Comparison of ENCODE assay signal across 1 cellular context in genomic region chr1:36156329-36157114, GRCh38.
TF ChIP-seq lines count a peak whose summit lies in the region.

No MANE protein-coding gene starts in this region.

TF ChIP-seq in GM12878, 131 proteins besides CTCF, POLR2A, EP300 and RAD21 (continued from another document and continues in another):
- TF ChIP-seq ESRRA (IDR thresholded peaks at IDR 0.05; ENCODE audit: low read length) (no peak), MEF2B (IDR thresholded peaks at IDR 0.05; ENCODE audit: partially characterized antibody, poor library complexity, severe bottlenecking) (no peak), IRF4 (IDR thresholded peaks at IDR 0.05; ENCODE audit: low read depth, low read length) (no peak), POU2F2 (IDR thresholded peaks at IDR 0.05; ENCODE audit: borderline replicate concordance, low read depth, low read length) (0 out of 3 replicates have a peak, but pooled peaks have one; percentile 26), FOS (IDR thresholded peaks at IDR 0.05; ENCODE audit: borderline replicate concordance, extremely low read depth, insufficient read length) (no peak), POLR2AphosphoS2 (IDR thresholded peaks at IDR 0.05; ENCODE audit: low read depth, low read length) (no peak), BRCA1 (IDR thresholded peaks at IDR 0.05; ENCODE audit: low read depth, low read length) (no peak), RFX5 (IDR thresholded peaks at IDR 0.05; ENCODE audit: low read depth, low read length) (no peak), KAT2A (conservative IDR thresholded peaks at IDR 0.05; ENCODE audit: control insufficient read depth, low read depth, low read length) (no peak), ZZZ3 (IDR thresholded peaks at IDR 0.05; ENCODE audit: control insufficient read depth, insufficient read length, low read depth) (no peak), ZBED1 (IDR thresholded peaks at IDR 0.05; ENCODE audit: borderline replicate concordance) (no peak), MXI1 (IDR thresholded peaks at IDR 0.05; ENCODE audit: low read depth, low read length) (peak; percentile 51), GATAD2B (conservative IDR thresholded peaks at IDR 0.05; ENCODE audit: low read depth) (peak; percentile 78), KDM1A (IDR thresholded peaks at IDR 0.05; ENCODE audit: borderline replicate concordance) (no peak), JUNB (IDR thresholded peaks at IDR 0.05) (no peak), MEF2A (IDR thresholded peaks at IDR 0.05; ENCODE audit: insufficient read depth, low read depth, low read length) (no peak), SIX5 (IDR thresholded peaks at IDR 0.05; ENCODE audit: low read depth, low read length, severe bottlenecking) (no peak), BHLHE40 (IDR thresholded peaks at IDR 0.05; ENCODE audit: borderline replicate concordance in 1 of 2, low read depth in 2 of 2, low read length in 1 of 2) (0 out of 4 replicates have a peak, but pooled peaks of 1 of the 2 experiments have one; percentile 27), YY1 (IDR thresholded peaks at IDR 0.05; ENCODE audit: low read depth, low read length) (peak; percentile 9), CBX3 (IDR thresholded peaks at IDR 0.05; ENCODE audit: borderline replicate concordance, low read depth) (no peak), CEBPZ (IDR thresholded peaks at IDR 0.05; ENCODE audit: low read depth, low read length) (no peak), BACH1 (IDR thresholded peaks at IDR 0.05; ENCODE audit: borderline replicate concordance) (peak; percentile 50; the same call in 1 of the 2 replicates), RELA (IDR thresholded peaks at IDR 0.05; ENCODE audit: borderline replicate concordance, partially characterized antibody) (peak; percentile 11), TCF7 (IDR thresholded peaks at IDR 0.05; ENCODE audit: borderline replicate concordance) (no peak), NR2C1 (IDR thresholded peaks at IDR 0.05) (no peak), ATF7 (IDR thresholded peaks at IDR 0.05; ENCODE audit: low read depth) (no peak), CUX1 (IDR thresholded peaks at IDR 0.05; ENCODE audit: insufficient replicate concordance, low read depth, low read length) (no peak), CREM (IDR thresholded peaks at IDR 0.05; ENCODE audit: low read depth) (no peak), ZBTB11 (CRISPR knock-in tag; IDR thresholded peaks at IDR 0.05) (no peak), ELK1 (IDR thresholded peaks at IDR 0.05; ENCODE audit: low read depth, low read length) (no peak), HDGF (IDR thresholded peaks at IDR 0.05) (no peak), RBBP5 (conservative IDR thresholded peaks at IDR 0.05) (no peak), TBL1XR1 (IDR thresholded peaks at IDR 0.05; ENCODE audit: low read depth, low read length) (no peak), SMAD5 (IDR thresholded peaks at IDR 0.05; ENCODE audit: low read depth) (no peak), ZNF384 (IDR thresholded peaks at IDR 0.05; ENCODE audit: borderline replicate concordance, low read depth, low read length) (no peak), RB1 (IDR thresholded peaks at IDR 0.05; ENCODE audit: borderline replicate concordance) (no peak), TCF3 (IDR thresholded peaks at IDR 0.05; ENCODE audit: borderline replicate concordance, insufficient read depth, low read depth, low read length) (no peak), PRDM15 (CRISPR knock-in tag; IDR thresholded peaks at IDR 0.05) (no peak), SUZ12 (IDR thresholded peaks at IDR 0.05; ENCODE audit: unreplicated experiment) (no peak), ZBTB4 (CRISPR knock-in tag; IDR thresholded peaks at IDR 0.05) (no peak)
